In the genomic region with DNA sequence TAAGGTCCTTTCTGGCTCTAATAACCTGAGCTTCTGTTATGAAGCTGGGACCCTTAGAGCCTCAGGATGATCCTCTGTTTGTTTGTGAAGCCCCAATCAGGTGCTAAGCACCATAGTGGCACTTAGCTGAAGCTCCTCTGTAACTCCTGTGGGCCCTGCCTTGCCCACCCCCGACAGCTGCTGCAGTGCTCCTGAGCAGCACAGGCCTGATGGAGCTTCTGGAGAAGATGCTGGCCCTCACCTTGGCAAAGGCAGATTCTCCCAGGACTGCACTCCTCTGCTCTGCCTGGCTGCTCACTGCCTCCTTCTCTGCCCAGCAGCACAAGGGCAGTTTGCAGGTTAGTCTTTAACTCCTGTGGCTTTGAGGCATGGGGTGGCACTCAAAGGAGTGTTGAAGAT, we compare ENCODE assay signal across 8 cellular contexts. TPM values are rescaled to one million over a fixed set of nuclear protein-coding genes. Genes with fewer than 3 reads are reported as not detected.
DNase-seq lines count a peak whose midpoint lies in the region; ATAC-seq and TF ChIP-seq lines count a peak whose summit lies in the region.
"Had no signal": no experiment of that assay in that cellular context is flagged by ENCODE, and none has a peak within 500 bp of the region (broad histone marks: within the 10 kb centered on the region; RNA-seq: fewer than 3 reads in every experiment).

No MANE protein-coding gene starts in this region.

- H3K36me3 Mint-ChIP-seq in activated naive CD8-positive, alpha-beta T cell, result peaks cover 3% of the 10 kb centered on the region

- H3K9me3 ChIP-seq in spleen (no peaks in the 10 kb centered on the region), esophagus muscularis mucosa (no peaks in the 10 kb centered on the region), tibial artery (no peaks in the 10 kb centered on the region)

- peaks cover 9 to 45% (median 27%) of the 10 kb centered on the region in 6 donors for H3K4me1 ChIP-seq in spleen
- no peaks in the 10 kb centered on the region for H3K4me1 ChIP-seq in esophagus muscularis mucosa
- no peaks in the 10 kb centered on the region for H3K4me1 ChIP-seq in tibial artery

- TF ChIP-seq CTCF in spleen (IDR thresholded peaks at IDR 0.05 in 8 of 11, conservative IDR thresholded peaks at IDR 0.05 in 3 of 11) (no peak), esophagus muscularis mucosa (IDR thresholded peaks at IDR 0.05) (no peak), tibial artery (IDR thresholded peaks at IDR 0.05) (no peak)

- intact Hi-C loops in spleen (cut with DNase I; ENCODE audit: low total_unique reads) (no loop called here), esophagus muscularis mucosa (cut with DNase I) (no loop called here), tibial artery (cut with DNase I; ENCODE audit: low total_unique reads) (no loop called here)

- TF ChIP-seq POLR2A in spleen (IDR thresholded peaks at IDR 0.05) (no peak), esophagus muscularis mucosa (IDR thresholded peaks at IDR 0.05; ENCODE audit: low read depth) (no peak)

- H3K4me3 ChIP-seq in spleen (peak overlapping the region in 7 of 8 donors; percentile 13 to 67 (median 36)), esophagus muscularis mucosa (peak overlapping the region in 1 of 4 donors; percentile 18), tibial artery (no peak overlapping the region)

- no peak for TF ChIP-seq EP300 in esophagus muscularis mucosa (IDR thresholded peaks at IDR 0.05)

- WGBS in spleen, 5 donors, result 47 to 57% (median 50%) methylated on average over 1 of the region's 1 CpG; no CpG with 5 or more reads in 1 of the 5 donors
- 80% methylated on average over 1 of the region's 1 CpG for whole genome bisulfite sequencing in esophagus muscularis mucosa

- H3K27ac ChIP-seq in spleen (peak overlapping the region; percentile 72 to 92 (median 84)), esophagus muscularis mucosa (replicated peaks in 1 of 4) (peak overlapping the region in 1 of 4 donors; percentile 16), tibial artery (no peak overlapping the region)

- no peaks in the 10 kb centered on the region for H3K27me3 ChIP-seq in spleen (replicated peaks in 1 of 7)
- H3K27me3 ChIP-seq in esophagus muscularis mucosa, result no peaks in the 10 kb centered on the region
- no peaks in the 10 kb centered on the region for H3K27me3 ChIP-seq in tibial artery

- peaks cover 65% of the 10 kb centered on the region for H3K4me1 Mint-ChIP-seq in activated naive CD8-positive, alpha-beta T cell (ENCODE audit: low read depth)

- no peaks in the 10 kb centered on the region for H3K9me3 Mint-ChIP-seq in activated naive CD8-positive, alpha-beta T cell (ENCODE audit: low read depth)

- peak overlapping the region; percentile 100 for H3K27ac Mint-ChIP-seq in activated naive CD8-positive, alpha-beta T cell

- H3K4me3 Mint-ChIP-seq in activated naive CD8-positive, alpha-beta T cell, result peak overlapping the region; percentile 87

- no peaks in the 10 kb centered on the region for H3K27me3 Mint-ChIP-seq in activated naive CD8-positive, alpha-beta T cell

- no peak for DNase-seq in spleen
- DNase-seq in esophagus muscularis mucosa (ENCODE audit: extremely low spot score), result no peak
- DNase-seq in tibial artery, result no peak
- no peak for DNase-seq in dermis blood vessel endothelial cell
- DNase-seq: NCI-H526 treated with DMSO at 0.1 percent for 48 hours had no signal

- peaks cover 0 to 22% (median 2%) of the 10 kb centered on the region in 6 donors for H3K36me3 ChIP-seq in spleen
- no peaks in the 10 kb centered on the region for H3K36me3 ChIP-seq in esophagus muscularis mucosa
- H3K36me3 ChIP-seq in tibial artery, result no peaks in the 10 kb centered on the region

- peak; percentile 36 for ATAC-seq in GM19438 (IDR thresholded peaks at IDR 0.05; ENCODE audit: low read depth, unreplicated experiment)
- ATAC-seq in HG03135 (IDR thresholded peaks at IDR 0.05; ENCODE audit: unreplicated experiment), result peak; percentile 34

RNA-seq across cellular contexts. Expression of gene CCDC134, which starts 19.0 kb away (rescaled TPM):
- 10 to 100 TPM in 3 of 7 donors, 1 to 10 TPM in 4; 8.9 to 11.8 (median 10.0) TPM for total RNA-seq in spleen
- 1 to 10 TPM in 2 of 3 donors, under 1 TPM in 1; 0.54 to 2.4 (median 1.2) TPM for polyA plus RNA-seq in spleen
- 10 to 100 TPM in 1 of 4 donors, 1 to 10 TPM in 3; 7.0 to 10.8 (median 8.7) TPM for total RNA-seq in esophagus muscularis mucosa
- total RNA-seq in dermis blood vessel endothelial cell, result 6.1 and 6.3 TPM in 2 replicates

RNA-seq across cellular contexts. Expression of gene SREBF2, which starts 51.4 kb away (rescaled TPM):
- total RNA-seq in spleen (100 to 1,000 TPM in 1 of 7 donors, 10 to 100 TPM in 6; 47.6 to 104 (median 64.0) TPM), esophagus muscularis mucosa (10 to 100 TPM; 56.4 to 97.7 (median 57.2) TPM), dermis blood vessel endothelial cell (46.3 and 110 TPM in 2 replicates)
- 10 to 100 TPM; 19.4 to 49.4 (median 29.7) TPM for polyA plus RNA-seq in spleen

Comparison
In these comparisons a context has a peak if more than half of its experiments do, and no peak if none do; other contexts are left out.
1. H3K27ac ChIP-seq: peak in spleen (8 of 8); none in tibial artery (0 of 2).
2. H3K4me3 ChIP-seq: peak in spleen (7 of 8); none in tibial artery (0 of 2).